ENCODE assay signal across 9 cellular contexts in the genomic region with DNA sequence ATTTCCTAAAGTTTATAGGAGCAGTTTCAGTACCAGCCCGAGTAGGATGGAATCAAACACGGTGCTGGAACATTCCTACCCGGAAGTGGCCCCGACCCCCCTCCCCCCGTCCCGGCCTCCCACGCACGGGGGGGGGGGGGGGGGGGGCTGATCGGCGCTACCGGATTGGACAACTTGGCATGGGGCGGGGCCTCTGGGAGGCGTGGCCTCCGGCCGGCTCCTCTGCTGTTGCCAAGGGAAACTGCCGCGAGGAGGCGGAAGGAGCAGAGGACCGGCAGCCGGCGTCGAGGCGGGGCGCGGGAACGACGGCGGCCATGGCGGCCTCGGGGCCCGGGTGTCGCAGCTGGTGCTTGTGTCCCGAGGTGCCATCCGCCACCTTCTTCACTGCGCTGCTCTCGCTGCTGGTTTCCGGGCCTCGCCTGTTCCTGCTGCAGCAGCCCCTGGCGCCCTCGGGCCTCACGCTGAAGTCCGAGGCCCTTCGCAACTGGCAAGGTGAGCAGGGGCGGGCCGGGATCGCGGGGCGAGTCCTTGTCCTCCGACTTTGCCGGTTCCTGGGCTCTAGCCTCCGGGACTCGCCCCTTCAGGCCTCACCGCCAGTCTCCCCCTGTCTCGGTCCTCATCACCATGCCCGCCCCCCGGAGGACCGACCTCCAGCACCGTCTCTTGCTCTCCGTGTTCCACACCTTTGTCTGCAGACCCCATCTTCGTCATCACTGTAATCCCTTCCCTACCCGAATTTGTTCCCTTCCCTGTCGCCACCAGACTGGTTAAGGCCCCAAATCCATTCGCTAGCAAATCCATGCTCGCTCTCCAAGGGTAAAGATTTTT. TPM values are rescaled to one million over a fixed set of nuclear protein-coding genes. Genes with fewer than 3 reads are reported as not detected.
DNase-seq lines count a peak whose midpoint lies in the region; ATAC-seq, FAIRE-seq and TF ChIP-seq lines count a peak whose summit lies in the region.
"Had no signal": no experiment of that assay in that cellular context is flagged by ENCODE, and none has a peak within 500 bp of the region (broad histone marks: within the 10 kb centered on the region; RNA-seq: fewer than 3 reads in every experiment).

TSS of gene RHBDD2 (plus strand) at position 266 of the 828 bp plus-strand sequence. CDS start at position 315, 49 bp downstream.

- CTCF ChIA-PET in activated CD4-positive, alpha-beta T cell treated with anti-CD3 and anti-CD28 coated beads for 36 hours (lab: Charles Lee) = interaction anchor here (0.5 to 1.0 kb wide), 2 partner anchors 12 to 90 kb away, joined by 3 to 4 read pairs; no protein-coding TSS in a partner anchor

- peak within 1 kb of the TSS; percentile 97 for H3K27ac Mint-ChIP-seq in activated CD4-positive, alpha-beta T cell treated with anti-CD3 and anti-CD28 coated beads for 36 hours
- H3K27ac Mint-ChIP-seq in chondrocyte (ENCODE audit: unreplicated experiment) = peak within 1 kb of the TSS; percentile 82

- H3K4me3 ChIP-seq in kidney epithelial cell (ENCODE audit: low read depth, low read length) = peak within 1 kb of the TSS; percentile 94

- H3K4me1 Mint-ChIP-seq in activated CD4-positive, alpha-beta T cell treated with anti-CD3 and anti-CD28 coated beads for 36 hours = peaks cover 34% of the 10 kb centered on the region
- peaks cover 27% of the 10 kb centered on the region for H3K4me1 Mint-ChIP-seq in chondrocyte (ENCODE audit: low read depth)

- no peaks in the 10 kb centered on the region for H3K9me3 Mint-ChIP-seq in activated CD4-positive, alpha-beta T cell treated with anti-CD3 and anti-CD28 coated beads for 36 hours (ENCODE audit: low read depth)
- no peaks in the 10 kb centered on the region for H3K9me3 Mint-ChIP-seq in chondrocyte (ENCODE audit: low read depth)

- peak within 1 kb of the TSS; percentile 100 for H3K4me3 Mint-ChIP-seq in activated CD4-positive, alpha-beta T cell treated with anti-CD3 and anti-CD28 coated beads for 36 hours
- H3K4me3 Mint-ChIP-seq in chondrocyte (ENCODE audit: unreplicated experiment) = peak within 1 kb of the TSS; percentile 95

- H3K36me3 ChIP-seq in kidney epithelial cell (ENCODE audit: control insufficient read depth, insufficient read depth, low read length) = no peaks in the 10 kb centered on the region

- POLR2A ChIA-PET in activated CD4-positive, alpha-beta T cell treated with anti-CD3 and anti-CD28 coated beads for 36 hours (lab: Charles Lee) = interaction anchor here (0.6 kb wide), 3 partner anchors 32 to 720 kb away, joined by 3 to 6 read pairs (median 4); no protein-coding TSS in a partner anchor

- DNase-seq in Ammon's horn (ENCODE audit: low spot score) (peak; percentile 96), GM19239 (ENCODE audit: insufficient read length, low spot score) (peak; percentile 100), NCI-H524 (lab: John Stamatoyannopoulos, UW) (peak; percentile 83 to 93), chondrocyte (ENCODE audit: low spot score) (no peak), kidney epithelial cell (ENCODE audit: low read depth) (peak; percentile 56)
- DNase-seq in activated CD4-positive, alpha-beta T cell treated with anti-CD3 and anti-CD28 coated beads for 36 hours = peak; percentile 99
- DNase-seq in stimulated activated CD4-positive, alpha-beta T cell treated with anti-CD3 and anti-CD28 coated beads, Interleukin-15, amount 100 ng/mL, for 48 hours (ENCODE audit: low read depth in 2 of 2) = peak; percentile 92 to 97

- peak; percentile 87 for FAIRE-seq in GM19239 (lab: Jason Lieb, UNC)
- FAIRE-seq: colon had no signal

- TF ChIP-seq CTCF in chondrocyte (IDR thresholded peaks at IDR 0.05) = peak; percentile 56
- TF ChIP-seq CTCF in kidney epithelial cell (IDR thresholded peaks at IDR 0.05; ENCODE audit: insufficient read depth, low read length, poor library complexity, severe bottlenecking) = no peak

- peak; percentile 86 for ATAC-seq in HG03457 (IDR thresholded peaks at IDR 0.05; ENCODE audit: unreplicated experiment)
- ATAC-seq in activated CD4-positive, alpha-beta T cell treated with anti-CD3 and anti-CD28 coated beads for 36 hours = peak; percentile 97

- no peaks in the 10 kb centered on the region for H3K27me3 ChIP-seq in kidney epithelial cell (ENCODE audit: control insufficient read depth, insufficient read depth, low read length)

- intact Hi-C loops in activated CD4-positive, alpha-beta T cell treated with anti-CD3 and anti-CD28 coated beads for 36 hours (cut with DNase I, micrococcal nuclease) = loop anchor here (1.0 to 10.0 kb wide), 12 partner anchors 9 to 480 kb away; partner anchors contain the start of genes POR (in 1 of the 2), STYXL1 (in 1 of the 2) and TMEM120A (in 1 of the 2)

- peaks cover 32% of the 10 kb centered on the region for H3K36me3 Mint-ChIP-seq in activated CD4-positive, alpha-beta T cell treated with anti-CD3 and anti-CD28 coated beads for 36 hours (ENCODE audit: low read depth)
- peaks cover 13% of the 10 kb centered on the region for H3K36me3 Mint-ChIP-seq in chondrocyte (ENCODE audit: low read depth)

- H3K27me3 Mint-ChIP-seq in activated CD4-positive, alpha-beta T cell treated with anti-CD3 and anti-CD28 coated beads for 36 hours = no peaks in the 10 kb centered on the region
- H3K27me3 Mint-ChIP-seq in chondrocyte (ENCODE audit: low read depth) = no peaks in the 10 kb centered on the region

RNA-seq across cellular contexts. Expression of gene RHBDD2, which starts in this region (rescaled TPM):
- 10 to 100 TPM; 21.6 to 23.2 TPM for total RNA-seq in activated CD4-positive, alpha-beta T cell treated with anti-CD3 and anti-CD28 coated beads for 36 hours
- total RNA-seq in chondrocyte = 32.0 to 35.6 TPM (median 33.8 TPM) in 3 replicates
- total RNA-seq in kidney epithelial cell = 60.0 and 71.7 TPM in 2 replicates
